14 cellular contexts compared by ENCODE assay signal in genomic region chr6:11211235-11211634, GRCh38. TPM values are rescaled to one million over a fixed set of nuclear protein-coding genes. Genes with fewer than 3 reads are reported as not detected.
DNase-seq lines count a peak whose midpoint lies in the region; ATAC-seq and TF ChIP-seq lines count a peak whose summit lies in the region.
"Had no signal": no experiment of that assay in that cellular context is flagged by ENCODE, and none has a peak within 500 bp of the region (broad histone marks: within the 10 kb centered on the region; RNA-seq: fewer than 3 reads in every experiment).

No MANE protein-coding gene starts in this region.

- H3K9me3 ChIP-seq in naive thymus-derived CD4-positive, alpha-beta T cell (ENCODE audit: control insufficient read depth in 2 of 3, low read length in 3 of 3) = no peaks in the 10 kb centered on the region
- H3K9me3 ChIP-seq in tibial artery = no peaks in the 10 kb centered on the region

- H3K4me1 Mint-ChIP-seq in activated naive CD8-positive, alpha-beta T cell treated with anti-CD3 and anti-CD28 coated beads, Interleukin-2, amount 10 ng/mL, durations not matched to agents 7 days and 5 days = peaks cover 69% of the 10 kb centered on the region
- peaks cover 29% of the 10 kb centered on the region for H3K4me1 Mint-ChIP-seq in activated naive CD8-positive, alpha-beta T cell treated with anti-CD3 and anti-CD28 coated beads for 36 hours
- H3K4me1 Mint-ChIP-seq in brain = peaks cover 85% of the 10 kb centered on the region
- H3K4me1 Mint-ChIP-seq in naive thymus-derived CD4-positive, alpha-beta T cell = peaks cover 12 to 64% (median 29%) of the 10 kb centered on the region in 7 donors

- no peak overlapping the region for H3K27ac ChIP-seq in naive thymus-derived CD4-positive, alpha-beta T cell (ENCODE audit: low read depth, low read length)
- H3K27ac ChIP-seq in tibial artery = peak overlapping the region; percentile 80 to 84

- no peak overlapping the region for H3K4me3 ChIP-seq in naive thymus-derived CD4-positive, alpha-beta T cell (ENCODE audit: low read length)
- H3K4me3 ChIP-seq in tibial artery = peak overlapping the region in 1 of 2 donors; percentile 5

- peaks cover 73% of the 10 kb centered on the region for H3K36me3 Mint-ChIP-seq in activated naive CD8-positive, alpha-beta T cell treated with anti-CD3 and anti-CD28 coated beads, Interleukin-2, amount 10 ng/mL, durations not matched to agents 7 days and 5 days
- peaks cover 40% of the 10 kb centered on the region for H3K36me3 Mint-ChIP-seq in activated naive CD8-positive, alpha-beta T cell treated with anti-CD3 and anti-CD28 coated beads for 36 hours
- H3K36me3 Mint-ChIP-seq in brain = peaks cover 44% of the 10 kb centered on the region
- H3K36me3 Mint-ChIP-seq in naive thymus-derived CD4-positive, alpha-beta T cell = peaks cover 17 to 69% (median 53%) of the 10 kb centered on the region in 5 donors

- H3K4me3 Mint-ChIP-seq in activated naive CD8-positive, alpha-beta T cell treated with anti-CD3 and anti-CD28 coated beads, Interleukin-2, amount 10 ng/mL, durations not matched to agents 7 days and 5 days = peak overlapping the region; percentile 72
- H3K4me3 Mint-ChIP-seq in activated naive CD8-positive, alpha-beta T cell treated with anti-CD3 and anti-CD28 coated beads for 36 hours = no peak overlapping the region
- H3K4me3 Mint-ChIP-seq in brain = no peak overlapping the region
- H3K4me3 Mint-ChIP-seq in naive thymus-derived CD4-positive, alpha-beta T cell = no peak overlapping the region
- H3K4me3 Mint-ChIP-seq: nephron had no signal

- peaks cover 0 to 14% (median 0%) of the 10 kb centered on the region in 3 experiments for H3K36me3 ChIP-seq in naive thymus-derived CD4-positive, alpha-beta T cell (ENCODE audit: control insufficient read depth in 2 of 3, insufficient read depth in 3 of 3, low read length in 3 of 3)
- peaks cover 0 to 13% (median 0%) of the 10 kb centered on the region in 3 donors for H3K36me3 ChIP-seq in tibial artery

- POLR2A ChIA-PET in activated naive CD8-positive, alpha-beta T cell treated with anti-CD3 and anti-CD28 coated beads, Interleukin-2, amount 10 ng/mL, durations not matched to agents 7 days and 5 days (lab: Charles Lee) = interaction anchor here (0.7 to 2.0 kb wide), 6 partner anchors 9 to 21 kb away, joined by 3 to 7 read pairs (median 4); partner anchors contain the start of gene NEDD9
- POLR2A ChIA-PET in naive thymus-derived CD4-positive, alpha-beta T cell (lab: Charles Lee) = no interaction called here

- DNase-seq in activated naive CD8-positive, alpha-beta T cell treated with anti-CD3 and anti-CD28 coated beads, Interleukin-2, amount 10 ng/mL, durations not matched to agents 7 days and 5 days = no peak
- no peak for DNase-seq in activated naive CD8-positive, alpha-beta T cell treated with anti-CD3 and anti-CD28 coated beads for 36 hours
- DNase-seq in naive thymus-derived CD4-positive, alpha-beta T cell = no peak
- no peak for DNase-seq in tibial artery
- DNase-seq in left lobe of liver (ENCODE audit: low spot score) = no peak
- DNase-seq: activated naive CD4-positive, alpha-beta T cell treated with anti-CD3 and anti-CD28 coated beads, Interleukin-2, amount 50 U/mL, for 16 hours; cortex of kidney; EL; NCI-H1930; NCI-H748 treated with DMSO at 0.1 percent for 48 hours had no signal

- intact Hi-C loops in naive thymus-derived CD4-positive, alpha-beta T cell (cut with micrococcal nuclease) = loop anchor here in 1 of 2 donors (2.0 kb wide), 1 partner anchor 22 kb away; the partner anchor contains the start of gene NEDD9
- intact Hi-C loops in tibial artery (cut with DNase I; ENCODE audit: low total_unique reads) = no loop called here

- peaks cover 0 to 17% of the 10 kb centered on the region in 2 donors for H3K4me1 ChIP-seq in naive thymus-derived CD4-positive, alpha-beta T cell (ENCODE audit: control insufficient read depth in 2 of 2, insufficient read depth in 2 of 2, low read length in 2 of 2)
- H3K4me1 ChIP-seq in tibial artery = peaks cover 3 to 100% (median 86%) of the 10 kb centered on the region in 4 donors

- ATAC-seq in activated naive CD8-positive, alpha-beta T cell treated with anti-CD3 and anti-CD28 coated beads, Interleukin-2, amount 10 ng/mL, durations not matched to agents 7 days and 5 days (ENCODE audit: low read depth) = peak; percentile 72
- no peak for ATAC-seq in naive thymus-derived CD4-positive, alpha-beta T cell
- ATAC-seq in HG02610 (IDR thresholded peaks at IDR 0.05; ENCODE audit: unreplicated experiment) = no peak
- ATAC-seq in left lobe of liver = no peak
- no peak for ATAC-seq in HG03342 (IDR thresholded peaks at IDR 0.05; ENCODE audit: unreplicated experiment)

- H3K27me3 Mint-ChIP-seq in activated naive CD8-positive, alpha-beta T cell treated with anti-CD3 and anti-CD28 coated beads, Interleukin-2, amount 10 ng/mL, durations not matched to agents 7 days and 5 days = no peaks in the 10 kb centered on the region
- H3K27me3 Mint-ChIP-seq in activated naive CD8-positive, alpha-beta T cell treated with anti-CD3 and anti-CD28 coated beads for 36 hours = no peaks in the 10 kb centered on the region
- H3K27me3 Mint-ChIP-seq in brain = peaks cover 3% of the 10 kb centered on the region
- H3K27me3 Mint-ChIP-seq in naive thymus-derived CD4-positive, alpha-beta T cell = no peaks in the 10 kb centered on the region

- no peaks in the 10 kb centered on the region for H3K9me3 Mint-ChIP-seq in activated naive CD8-positive, alpha-beta T cell treated with anti-CD3 and anti-CD28 coated beads, Interleukin-2, amount 10 ng/mL, durations not matched to agents 7 days and 5 days
- no peaks in the 10 kb centered on the region for H3K9me3 Mint-ChIP-seq in activated naive CD8-positive, alpha-beta T cell treated with anti-CD3 and anti-CD28 coated beads for 36 hours
- H3K9me3 Mint-ChIP-seq in brain = no peaks in the 10 kb centered on the region
- no peaks in the 10 kb centered on the region for H3K9me3 Mint-ChIP-seq in naive thymus-derived CD4-positive, alpha-beta T cell
- H3K9me3 Mint-ChIP-seq: nephron had no signal

- TF ChIP-seq CTCF in brain (conservative IDR thresholded peaks at IDR 0.05) (no peak), tibial artery (IDR thresholded peaks at IDR 0.05) (no peak)

- peak overlapping the region; percentile 87 for H3K27ac Mint-ChIP-seq in activated naive CD8-positive, alpha-beta T cell treated with anti-CD3 and anti-CD28 coated beads, Interleukin-2, amount 10 ng/mL, durations not matched to agents 7 days and 5 days
- no peak overlapping the region for H3K27ac Mint-ChIP-seq in activated naive CD8-positive, alpha-beta T cell treated with anti-CD3 and anti-CD28 coated beads for 36 hours
- H3K27ac Mint-ChIP-seq in brain = peak overlapping the region in 3 of 5 experiments; percentile 32 to 77 (median 65)
- H3K27ac Mint-ChIP-seq in naive thymus-derived CD4-positive, alpha-beta T cell = peak overlapping the region in 5 of 9 donors; percentile 21 to 68 (median 30)

- no peaks in the 10 kb centered on the region for H3K27me3 ChIP-seq in naive thymus-derived CD4-positive, alpha-beta T cell (ENCODE audit: control insufficient read depth in 2 of 2, insufficient read depth in 2 of 2, low read length in 2 of 2)
- H3K27me3 ChIP-seq in tibial artery = no peaks in the 10 kb centered on the region

- CTCF ChIA-PET in naive thymus-derived CD4-positive, alpha-beta T cell (lab: Charles Lee) = no interaction called here

RNA-seq across cellular contexts. Expression of gene NEDD9, which starts 21.2 kb away (rescaled TPM):
- 10 to 100 TPM; 72.2 to 80.8 TPM for total RNA-seq in activated naive CD8-positive, alpha-beta T cell treated with anti-CD3 and anti-CD28 coated beads, Interleukin-2, amount 10 ng/mL, durations not matched to agents 7 days and 5 days
- 10 to 100 TPM; 32.0 to 33.7 TPM for total RNA-seq in activated naive CD8-positive, alpha-beta T cell treated with anti-CD3 and anti-CD28 coated beads for 36 hours
- polyA plus RNA-seq in brain (ENCODE audit: insufficient read depth, low read depth, low replicate concordance) = 6.3 TPM
- total RNA-seq in naive thymus-derived CD4-positive, alpha-beta T cell = 10 to 100 TPM; 29.4 to 62.9 (median 40.2) TPM
- polyA plus RNA-seq in naive thymus-derived CD4-positive, alpha-beta T cell = 10 to 100 TPM; 14.2 to 30.7 TPM
- 11.7 TPM for total RNA-seq in left lobe of liver
